Comparison of ENCODE assay signal across 9 cellular contexts in genomic region chr2:60884795-60885194, GRCh38. TPM values are rescaled to one million over a fixed set of nuclear protein-coding genes. Genes with fewer than 3 reads are reported as not detected.
A peak's percentile ranks its signal among the peaks of the same experiment; 100 is the strongest.
DNase-seq lines count a peak whose midpoint lies in the region; ATAC-seq and TF ChIP-seq lines count a peak whose summit lies in the region.
"Had no signal": no experiment of that assay in that cellular context is flagged by ENCODE, and none has a peak within 500 bp of the region (broad histone marks: within the 10 kb centered on the region; RNA-seq: fewer than 3 reads in every experiment).

No MANE protein-coding gene starts in this region.

- H3K9me3 ChIP-seq in BE2C (no peaks in the 10 kb centered on the region), adipocyte (ENCODE audit: control insufficient read depth, low read length) (no peaks in the 10 kb centered on the region), mesenchymal stem cell (ENCODE audit: control insufficient read depth, low read length) (no peaks in the 10 kb centered on the region)

- H3K27me3 Mint-ChIP-seq in HFFc6 (ENCODE audit: insufficient read depth): no peaks in the 10 kb centered on the region; the same call in 1 of the 2 replicates

- no peak overlapping the region for H2BK5ac ChIP-seq in mesenchymal stem cell (ENCODE audit: low read depth, low read length, poor library complexity, severe bottlenecking)

- H2BK15ac ChIP-seq in mesenchymal stem cell (ENCODE audit: low read depth, poor library complexity, severe bottlenecking): no peak overlapping the region

- peak overlapping the region; percentile 2; the same call in 1 of the 2 replicates for H3K4me3 ChIP-seq in BE2C (ENCODE audit: low read depth, low read length)
- peak overlapping the region; percentile 31 for H3K4me3 ChIP-seq in adipocyte (ENCODE audit: low read length)
- no peak overlapping the region for H3K4me3 ChIP-seq in mesenchymal stem cell (ENCODE audit: insufficient read depth in 1 of 2, low read depth in 1 of 2, low read length in 2 of 2)

- H4K91ac ChIP-seq in mesenchymal stem cell (ENCODE audit: low read length): no peak overlapping the region

- no CpG with 5 or more reads among the region's 2 CpGs for WGBS in mesenchymal stem cell

- no peak overlapping the region for H3K4ac ChIP-seq in mesenchymal stem cell (ENCODE audit: low read depth in 1 of 2, low read length in 2 of 2)

- no peak overlapping the region for H2BK120ac ChIP-seq in mesenchymal stem cell (ENCODE audit: low read depth, low read length)

- H3K36me3 ChIP-seq in BE2C: no peaks in the 10 kb centered on the region
- no peaks in the 10 kb centered on the region for H3K36me3 ChIP-seq in adipocyte (ENCODE audit: control insufficient read depth, insufficient read depth, low read length, severe bottlenecking)
- no peaks in the 10 kb centered on the region for H3K36me3 ChIP-seq in mesenchymal stem cell (ENCODE audit: control insufficient read depth in 1 of 2, insufficient read depth in 2 of 2, low read depth in 1 of 2, low read length in 2 of 2)

- H3K23ac ChIP-seq in mesenchymal stem cell (ENCODE audit: low read length in 2 of 2): no peak overlapping the region

- no peak overlapping the region for H3K14ac ChIP-seq in mesenchymal stem cell (ENCODE audit: low read length in 2 of 2)

- H2AFZ ChIP-seq in mesenchymal stem cell (ENCODE audit: low read depth, low read length): no peak overlapping the region

- H3K27me3 ChIP-seq in BE2C (no peaks in the 10 kb centered on the region), adipocyte (replicated peaks; ENCODE audit: control insufficient read depth, insufficient read depth, low read length) (no peaks in the 10 kb centered on the region), mesenchymal stem cell (ENCODE audit: control insufficient read depth in 1 of 2, insufficient read depth in 1 of 2, low read length in 2 of 2) (no peaks in the 10 kb centered on the region)

- peaks cover 8% of the 10 kb centered on the region for H3K79me1 ChIP-seq in mesenchymal stem cell (replicated peaks; ENCODE audit: low read length, poor library complexity, severe bottlenecking)

- H2BK12ac ChIP-seq in mesenchymal stem cell (ENCODE audit: low read length in 2 of 2): no peak overlapping the region

- H3K18ac ChIP-seq in mesenchymal stem cell (ENCODE audit: low read depth in 1 of 2, low read length in 2 of 2): no peak overlapping the region

- H3K4me1 Mint-ChIP-seq in HFFc6 (ENCODE audit: low read depth): peaks cover 46% of the 10 kb centered on the region

- H3K27ac Mint-ChIP-seq in HFFc6: no peak overlapping the region

- H3K4me1 ChIP-seq in BE2C: no peaks in the 10 kb centered on the region
- peaks cover 37% of the 10 kb centered on the region for H3K4me1 ChIP-seq in adipocyte (ENCODE audit: control insufficient read depth, insufficient read depth, low read length)
- peaks cover 2% of the 10 kb centered on the region for H3K4me1 ChIP-seq in mesenchymal stem cell (ENCODE audit: control insufficient read depth, insufficient read depth, low read depth, low read length)

- no peak overlapping the region for H3K4me2 ChIP-seq in mesenchymal stem cell (ENCODE audit: low read length, poor library complexity, severe bottlenecking)

- no peaks in the 10 kb centered on the region for H3K9me3 Mint-ChIP-seq in HFFc6

- DNase-seq in BE2C (no peak), HFFc6 (no peak), adipocyte (ENCODE audit: low read depth) (peak; percentile 54), mesenchymal stem cell (peak; percentile 7)
- no peak for DNase-seq in stimulated activated naive CD4-positive, alpha-beta T cell (lab: John Stamatoyannopoulos, UW)
- no peak for DNase-seq in activated CD8-positive, alpha-beta memory T cell treated with anti-CD3 and anti-CD28 coated beads for 24 hours
- DNase-seq: hypothalamus had no signal

- H2AK5ac ChIP-seq in mesenchymal stem cell (ENCODE audit: low read length, severe bottlenecking): no peak overlapping the region

- no peak overlapping the region for H3K27ac ChIP-seq in mesenchymal stem cell (ENCODE audit: low read length, poor library complexity, severe bottlenecking)

- peak overlapping the region; percentile 21 for H3K9ac ChIP-seq in adipocyte (ENCODE audit: low read length)
- H3K9ac ChIP-seq in mesenchymal stem cell (ENCODE audit: low read length): peak overlapping the region; percentile 98

- no peak for ATAC-seq in HG02970 (IDR thresholded peaks at IDR 0.05; ENCODE audit: low FRiP score, unreplicated experiment)
- no peak for ATAC-seq in GM21825 (IDR thresholded peaks at IDR 0.05; ENCODE audit: unreplicated experiment)

- no peak for TF ChIP-seq CTCF in BE2C (IDR thresholded peaks at IDR 0.05; ENCODE audit: low read depth, low read length)
- no peak for TF ChIP-seq CTCF in HFFc6 (IDR thresholded peaks at IDR 0.05)

- H3K4me3 Mint-ChIP-seq in HFFc6: peak overlapping the region; percentile 38

- 0 out of 2 replicates have a peak, but pooled peaks cover under 1% of the 10 kb centered on the region for H3K36me3 Mint-ChIP-seq in HFFc6 (ENCODE audit: low read depth)

- no peak overlapping the region for H4K8ac ChIP-seq in mesenchymal stem cell (ENCODE audit: low read length)

RNA-seq across cellular contexts. Expression of gene REL, which starts 3.4 kb away (rescaled TPM):
- 1.1 TPM for polyA plus RNA-seq in BE2C (2012; ENCODE audit: insufficient read depth, insufficient read length, low read depth)
- total RNA-seq in HFFc6 (2021; fragmentation: NEBNext Ultra II Directional; extraction: Animal tissue kit (Norgen Biotek cat#: 25700)): 1 to 10 TPM; 2.5 to 3.9 (median 3.3) TPM
- 3.1 TPM for polyA plus RNA-seq in mesenchymal stem cell (2013, experiment 1 of 2)
- 2.7 TPM for polyA plus RNA-seq in mesenchymal stem cell (2013, experiment 2 of 2)

Comparison
In these comparisons a context has a peak if more than half of its experiments do, and no peak if none do; other contexts are left out.
1. DNase-seq: peak in adipocyte (single experiment) and mesenchymal stem cell (single experiment); none in BE2C (single experiment), HFFc6 (single experiment), stimulated activated naive CD4-positive, alpha-beta T cell (0 of 6) and activated CD8-positive, alpha-beta memory T cell treated with anti-CD3 and anti-CD28 coated beads for 24 hours (single experiment).
2. H3K4me3 ChIP-seq: peak in BE2C (single experiment) and adipocyte (single experiment); none in mesenchymal stem cell (0 of 2).